Comparison of ENCODE assay signal across 2 cellular contexts in genomic region chr1:94319319-94320180, GRCh38.
TF ChIP-seq lines count a peak whose summit lies in the region.

No MANE protein-coding gene starts in this region.

TF ChIP-seq in HCT116, 20 proteins besides CTCF, POLR2A, EP300 and RAD21 (continued from another document):
- TF ChIP-seq, protein P1, sequence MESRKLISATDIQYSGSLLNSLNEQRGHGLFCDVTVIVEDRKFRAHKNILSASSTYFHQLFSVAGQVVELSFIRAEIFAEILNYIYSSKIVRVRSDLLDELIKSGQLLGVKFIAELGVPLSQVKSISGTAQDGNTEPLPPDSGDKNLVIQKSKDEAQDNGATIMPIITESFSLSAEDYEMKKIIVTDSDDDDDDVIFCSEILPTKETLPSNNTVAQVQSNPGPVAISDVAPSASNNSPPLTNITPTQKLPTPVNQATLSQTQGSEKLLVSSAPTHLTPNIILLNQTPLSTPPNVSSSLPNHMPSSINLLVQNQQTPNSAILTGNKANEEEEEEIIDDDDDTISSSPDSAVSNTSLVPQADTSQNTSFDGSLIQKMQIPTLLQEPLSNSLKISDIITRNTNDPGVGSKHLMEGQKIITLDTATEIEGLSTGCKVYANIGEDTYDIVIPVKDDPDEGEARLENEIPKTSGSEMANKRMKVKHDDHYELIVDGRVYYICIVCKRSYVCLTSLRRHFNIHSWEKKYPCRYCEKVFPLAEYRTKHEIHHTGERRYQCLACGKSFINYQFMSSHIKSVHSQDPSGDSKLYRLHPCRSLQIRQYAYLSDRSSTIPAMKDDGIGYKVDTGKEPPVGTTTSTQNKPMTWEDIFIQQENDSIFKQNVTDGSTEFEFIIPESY (IDR thresholded peaks at IDR 0.05; ENCODE audit: extremely low read depth, insufficient replicate concordance, low read length) = no peak
- no peak for TF ChIP-seq ZFX (IDR thresholded peaks at IDR 0.05)
- peak; percentile 7; the same call in 1 of the 2 replicates for TF ChIP-seq CBX3 (IDR thresholded peaks at IDR 0.05; ENCODE audit: low read depth)
- TF ChIP-seq ZNF274 (IDR thresholded peaks at IDR 0.05; ENCODE audit: low read depth, low read length) = no peak
- TF ChIP-seq SP1 (IDR thresholded peaks at IDR 0.05; ENCODE audit: low read depth) = no peak
- TF ChIP-seq EZH2 (IDR thresholded peaks at IDR 0.05) = no peak
- TF ChIP-seq JUND (IDR thresholded peaks at IDR 0.05) = no peak
- no peak for TF ChIP-seq CEBPB (IDR thresholded peaks at IDR 0.05; ENCODE audit: low read depth)
- TF ChIP-seq SRF (IDR thresholded peaks at IDR 0.05; ENCODE audit: low read depth) = no peak
- no peak for TF ChIP-seq FOSL1 (IDR thresholded peaks at IDR 0.05; ENCODE audit: low read depth)
- no peak for TF ChIP-seq EGR1 (IDR thresholded peaks at IDR 0.05; ENCODE audit: low read depth)
- no peak for TF ChIP-seq TCF7L2 (IDR thresholded peaks at IDR 0.05; ENCODE audit: borderline replicate concordance, extremely low read depth, insufficient read depth, insufficient read length)
- no peak for TF ChIP-seq EZH2phosphoT487 (IDR thresholded peaks at IDR 0.05; ENCODE audit: borderline replicate concordance)

TF ChIP-seq in HepG2, 621 proteins besides CTCF, POLR2A, EP300 and RAD21 (continued from another document):
- peak; percentile 28; the same call in 1 of the 2 replicates for TF ChIP-seq FOXP4 (CRISPR knock-in tag; IDR thresholded peaks at IDR 0.05)
- no peak for TF ChIP-seq ZNF460 (CRISPR knock-in tag; IDR thresholded peaks at IDR 0.05; ENCODE audit: borderline replicate concordance)
- TF ChIP-seq NCOA2 (CRISPR knock-in tag; IDR thresholded peaks at IDR 0.05) = 0 out of 2 replicates have a peak, but pooled peaks have one; percentile 13
- TF ChIP-seq FOXA1 (IDR thresholded peaks at IDR 0.05) = no peak
- TF ChIP-seq FOXA1 (CRISPR knock-in tag; IDR thresholded peaks at IDR 0.05) = 0 out of 2 replicates have a peak, but pooled peaks have one; percentile 17
- 0 out of 2 replicates have a peak, but pooled peaks have one; percentile 24 for TF ChIP-seq ELF3 (CRISPR knock-in tag; IDR thresholded peaks at IDR 0.05)
- 0 out of 2 replicates have a peak, but pooled peaks have one; percentile 23 for TF ChIP-seq SOX5 (CRISPR knock-in tag; IDR thresholded peaks at IDR 0.05; ENCODE audit: borderline replicate concordance)
- 0 out of 2 replicates have a peak, but pooled peaks have one; percentile 22 for TF ChIP-seq HDAC2 (CRISPR knock-in tag; IDR thresholded peaks at IDR 0.05)
- TF ChIP-seq NR2F6 (IDR thresholded peaks at IDR 0.05) = no peak
- TF ChIP-seq NR2F6 (CRISPR knock-in tag; IDR thresholded peaks at IDR 0.05) = 0 out of 2 replicates have a peak, but pooled peaks have one; percentile 21
- TF ChIP-seq, protein P2, sequence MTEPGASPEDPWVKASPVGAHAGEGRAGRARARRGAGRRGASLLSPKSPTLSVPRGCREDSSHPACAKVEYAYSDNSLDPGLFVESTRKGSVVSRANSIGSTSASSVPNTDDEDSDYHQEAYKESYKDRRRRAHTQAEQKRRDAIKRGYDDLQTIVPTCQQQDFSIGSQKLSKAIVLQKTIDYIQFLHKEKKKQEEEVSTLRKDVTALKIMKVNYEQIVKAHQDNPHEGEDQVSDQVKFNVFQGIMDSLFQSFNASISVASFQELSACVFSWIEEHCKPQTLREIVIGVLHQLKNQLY (CRISPR knock-in tag; IDR thresholded peaks at IDR 0.05) = no peak
- no peak for TF ChIP-seq ZGPAT (CRISPR knock-in tag; IDR thresholded peaks at IDR 0.05)
- TF ChIP-seq ETV5 (CRISPR knock-in tag; IDR thresholded peaks at IDR 0.05; ENCODE audit: borderline replicate concordance) = peak; percentile 74; the same call in 1 of the 2 replicates
- TF ChIP-seq RARA (CRISPR knock-in tag; IDR thresholded peaks at IDR 0.05) = 0 out of 2 replicates have a peak, but pooled peaks have one; percentile 14
- 0 out of 2 replicates have a peak, but pooled peaks have one; percentile 22 for TF ChIP-seq MED1 (CRISPR knock-in tag; IDR thresholded peaks at IDR 0.05)
- TF ChIP-seq, protein P3, sequence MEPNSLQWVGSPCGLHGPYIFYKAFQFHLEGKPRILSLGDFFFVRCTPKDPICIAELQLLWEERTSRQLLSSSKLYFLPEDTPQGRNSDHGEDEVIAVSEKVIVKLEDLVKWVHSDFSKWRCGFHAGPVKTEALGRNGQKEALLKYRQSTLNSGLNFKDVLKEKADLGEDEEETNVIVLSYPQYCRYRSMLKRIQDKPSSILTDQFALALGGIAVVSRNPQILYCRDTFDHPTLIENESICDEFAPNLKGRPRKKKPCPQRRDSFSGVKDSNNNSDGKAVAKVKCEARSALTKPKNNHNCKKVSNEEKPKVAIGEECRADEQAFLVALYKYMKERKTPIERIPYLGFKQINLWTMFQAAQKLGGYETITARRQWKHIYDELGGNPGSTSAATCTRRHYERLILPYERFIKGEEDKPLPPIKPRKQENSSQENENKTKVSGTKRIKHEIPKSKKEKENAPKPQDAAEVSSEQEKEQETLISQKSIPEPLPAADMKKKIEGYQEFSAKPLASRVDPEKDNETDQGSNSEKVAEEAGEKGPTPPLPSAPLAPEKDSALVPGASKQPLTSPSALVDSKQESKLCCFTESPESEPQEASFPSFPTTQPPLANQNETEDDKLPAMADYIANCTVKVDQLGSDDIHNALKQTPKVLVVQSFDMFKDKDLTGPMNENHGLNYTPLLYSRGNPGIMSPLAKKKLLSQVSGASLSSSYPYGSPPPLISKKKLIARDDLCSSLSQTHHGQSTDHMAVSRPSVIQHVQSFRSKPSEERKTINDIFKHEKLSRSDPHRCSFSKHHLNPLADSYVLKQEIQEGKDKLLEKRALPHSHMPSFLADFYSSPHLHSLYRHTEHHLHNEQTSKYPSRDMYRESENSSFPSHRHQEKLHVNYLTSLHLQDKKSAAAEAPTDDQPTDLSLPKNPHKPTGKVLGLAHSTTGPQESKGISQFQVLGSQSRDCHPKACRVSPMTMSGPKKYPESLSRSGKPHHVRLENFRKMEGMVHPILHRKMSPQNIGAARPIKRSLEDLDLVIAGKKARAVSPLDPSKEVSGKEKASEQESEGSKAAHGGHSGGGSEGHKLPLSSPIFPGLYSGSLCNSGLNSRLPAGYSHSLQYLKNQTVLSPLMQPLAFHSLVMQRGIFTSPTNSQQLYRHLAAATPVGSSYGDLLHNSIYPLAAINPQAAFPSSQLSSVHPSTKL (CRISPR knock-in tag; IDR thresholded peaks at IDR 0.05) = peak; percentile 56
- TF ChIP-seq RBAK (CRISPR knock-in tag; IDR thresholded peaks at IDR 0.05) = no peak
- peak; percentile 49 for TF ChIP-seq SAP130 (CRISPR knock-in tag; IDR thresholded peaks at IDR 0.05; ENCODE audit: low read depth)
TF ChIP-seq in HepG2: peak in this region for 13.
